13 cellular contexts compared by ENCODE assay signal in genomic region chr14:24351517-24351916, GRCh38. TPM values are rescaled to one million over a fixed set of nuclear protein-coding genes. Genes with fewer than 3 reads are reported as not detected.
DNase-seq lines count a peak whose midpoint lies in the region; ATAC-seq and TF ChIP-seq lines count a peak whose summit lies in the region.
"Had no signal": no experiment of that assay in that cellular context is flagged by ENCODE, and none has a peak within 500 bp of the region (broad histone marks: within the 10 kb centered on the region; RNA-seq: fewer than 3 reads in every experiment).

No MANE protein-coding gene starts in this region.

- H3K4me1 ChIP-seq in lower lobe of right lung = peaks cover 19% of the 10 kb centered on the region
- no peaks in the 10 kb centered on the region for H3K4me1 ChIP-seq in hepatocyte (ENCODE audit: insufficient read depth)

- H3K4me2 ChIP-seq in hepatocyte = no peak overlapping the region

- H3K79me2 ChIP-seq in hepatocyte = no peaks in the 10 kb centered on the region

- H2AFZ ChIP-seq in hepatocyte = no peak overlapping the region

- DNase-seq in EL (peak; percentile 45), NCI-H524 treated with DMSO at 0.1 percent for 48 hours (lab: John Stamatoyannopoulos, UW) (peak; percentile 46), choroid plexus epithelial cell (ENCODE audit: low read depth) (peak; percentile 68), lower lobe of right lung (no peak), hepatocyte (ENCODE audit: low spot score) (no peak)
- DNase-seq in stimulated activated CD4-positive, alpha-beta T cell treated with anti-CD3 and anti-CD28 coated beads, Interleukin-4, amount 100 ng/mL, for 1 hour = no peak
- DNase-seq in activated CD8-positive, alpha-beta memory T cell treated with anti-CD3 and anti-CD28 coated beads for 24 hours = no peak
- DNase-seq: activated CD4-positive, CD25-positive, alpha-beta regulatory T cell; activated naive CD4-positive, alpha-beta T cell treated with anti-CD3 and anti-CD28 coated beads for 36 hours; DND-41; kidney glomerular epithelial cell; NCI-H1048 had no signal

- no peaks in the 10 kb centered on the region for H3K9me2 ChIP-seq in hepatocyte (replicated peaks; ENCODE audit: insufficient read depth)

- H4K20me1 ChIP-seq in hepatocyte (ENCODE audit: insufficient read depth, poor library complexity, severe bottlenecking) = no peaks in the 10 kb centered on the region

- H3K4me3 ChIP-seq in choroid plexus epithelial cell (ENCODE audit: low read depth, low read length) (no peak overlapping the region), lower lobe of right lung (no peak overlapping the region), hepatocyte (no peak overlapping the region)

- H3K27ac ChIP-seq in lower lobe of right lung (peak overlapping the region; percentile 43), hepatocyte (no peak overlapping the region)

- intact Hi-C loops in lower lobe of right lung (cut with DNase I) = no loop called here

- ATAC-seq in lower lobe of right lung = peak; percentile 51 to 65
- ATAC-seq in HG02885 (IDR thresholded peaks at IDR 0.05; ENCODE audit: poor library complexity, unreplicated experiment) = no peak

- 19% methylated on average over 4 of the region's 4 CpGs for WGBS in hepatocyte (ENCODE audit: low lambda C conversion rate, missing lambda C conversion rate)

- H3K9me3 ChIP-seq in lower lobe of right lung (no peaks in the 10 kb centered on the region), hepatocyte (ENCODE audit: low read depth) (no peaks in the 10 kb centered on the region)

- H3K27me3 ChIP-seq in lower lobe of right lung (ENCODE audit: low read depth) (no peaks in the 10 kb centered on the region), hepatocyte (peaks cover 2% of the 10 kb centered on the region)

- no peaks in the 10 kb centered on the region for H3K36me3 ChIP-seq in lower lobe of right lung
- no peaks in the 10 kb centered on the region for H3K36me3 ChIP-seq in hepatocyte (replicated peaks; ENCODE audit: insufficient read depth, low read depth)

- TF ChIP-seq CTCF in choroid plexus epithelial cell (conservative IDR thresholded peaks at IDR 0.05; ENCODE audit: low read depth, low read length) (peak; percentile 26), lower lobe of right lung (IDR thresholded peaks at IDR 0.05) (no peak), hepatocyte (IDR thresholded peaks at IDR 0.05; ENCODE audit: poor library complexity) (no peak)

RNA-seq across cellular contexts. Expression of gene RIPK3, which starts 11.7 kb away (rescaled TPM):
- total RNA-seq in lower lobe of right lung (27.9 TPM), hepatocyte (4.8 and 9.1 TPM in 2 replicates)
- polyA plus RNA-seq in hepatocyte = 7.0 and 7.4 TPM in 2 replicates

RNA-seq across cellular contexts. Expression of gene NFATC4, which starts 16.5 kb away (rescaled TPM):
- 37.0 TPM for total RNA-seq in lower lobe of right lung
- 37.8 and 45.0 TPM in 2 replicates for total RNA-seq in hepatocyte
- polyA plus RNA-seq in hepatocyte = 68.8 and 84.5 TPM in 2 replicates

RNA-seq across cellular contexts. Expression of gene ADCY4, which starts 16.6 kb away (rescaled TPM):
- total RNA-seq in lower lobe of right lung (42.7 TPM), hepatocyte (0.63 and 1.4 TPM in 2 replicates)
- 1.3 and 4.1 TPM in 2 replicates for polyA plus RNA-seq in hepatocyte

RNA-seq across cellular contexts. Expression of gene LTB4R, which starts 40.2 kb away (rescaled TPM):
- total RNA-seq in lower lobe of right lung = 14.1 TPM
- total RNA-seq in hepatocyte = 4.2 and 5.1 TPM in 2 replicates
- polyA plus RNA-seq in hepatocyte = 3.6 and 6.2 TPM in 2 replicates

RNA-seq across cellular contexts. Expression of gene LTB4R2, which starts 41.6 kb away (rescaled TPM):
- 5.9 TPM for total RNA-seq in lower lobe of right lung
- 3.3 and 3.6 TPM in 2 replicates for total RNA-seq in hepatocyte
- polyA plus RNA-seq in hepatocyte = 0.56 and 0.92 TPM in 2 replicates

Comparison
In these comparisons a context has a peak if more than half of its experiments do, and no peak if none do; other contexts are left out.
1. DNase-seq: peak in EL (single experiment), NCI-H524 treated with DMSO at 0.1 percent for 48 hours (single experiment) and choroid plexus epithelial cell (single experiment); none in lower lobe of right lung (single experiment), hepatocyte (single experiment), stimulated activated CD4-positive, alpha-beta T cell treated with anti-CD3 and anti-CD28 coated beads, Interleukin-4, amount 100 ng/mL, for 1 hour (single experiment) and activated CD8-positive, alpha-beta memory T cell treated with anti-CD3 and anti-CD28 coated beads for 24 hours (single experiment).
2. RNA of gene ADCY4, which starts 16.6 kb away (total RNA-seq): 42.7 TPM in lower lobe of right lung (single experiment); 0.63 to 1.4 TPM in hepatocyte; every median in the first group is over 10 times any median in the second.